ENCODE assay signal across 26 cellular contexts in genomic region chr10:4824791-4825310, GRCh38. TPM values are rescaled to one million over a fixed set of nuclear protein-coding genes. Genes with fewer than 3 reads are reported as not detected.
DNase-seq lines count a peak whose midpoint lies in the region; ATAC-seq and TF ChIP-seq lines count a peak whose summit lies in the region.
"Had no signal": no experiment of that assay in that cellular context is flagged by ENCODE, and none has a peak within 500 bp of the region (broad histone marks: within the 10 kb centered on the region; RNA-seq: fewer than 3 reads in every experiment).

No MANE protein-coding gene starts in this region.

- H3K9me3 ChIP-seq in T-helper 17 cell (ENCODE audit: control insufficient read depth, low read length, poor library complexity, severe bottlenecking), result no peaks in the 10 kb centered on the region
- no peaks in the 10 kb centered on the region for H3K9me3 ChIP-seq in lung (ENCODE audit: control insufficient read depth in 2 of 2, insufficient read depth in 1 of 2, low read length in 1 of 2)
- H3K9me3 ChIP-seq: adrenal gland, body of pancreas, tibial nerve had no signal

- ATAC-seq in natural killer cell (no peak), T-helper 17 cell (no peak), lung (ENCODE audit: insufficient read depth, low FRiP score) (no peak), GM19395 (IDR thresholded peaks at IDR 0.05; ENCODE audit: unreplicated experiment) (no peak), GM19324 (IDR thresholded peaks at IDR 0.05; ENCODE audit: low FRiP score, unreplicated experiment) (no peak)
- no peak for ATAC-seq in natural killer cell treated with Interleukin-12 subunit alpha and Interleukin-12 subunit beta and Interleukin-15 and Interleukin-18, amount 100 ng/mL, for 72 hours
- ATAC-seq: body of pancreas; naive thymus-derived CD8-positive, alpha-beta T cell had no signal

- WGBS in lung, 2 donors, result 94 to 97% methylated on average over 5 of the region's 5 CpGs

- intact Hi-C loops in natural killer cell (cut with micrococcal nuclease), result no loop called here

- no peak overlapping the region for H3K27ac ChIP-seq in lung (ENCODE audit: low read depth in 1 of 2, low read length in 1 of 2)
- H3K27ac ChIP-seq: PC-9, WERI-Rb-1 had no signal

- H3K4me1 Mint-ChIP-seq in natural killer cell (peaks cover 0 to 14% of the 10 kb centered on the region in 2 donors), T-helper 17 cell (peaks cover 14% of the 10 kb centered on the region)
- peaks cover 0 to 7% of the 10 kb centered on the region in 2 donors for H3K4me1 Mint-ChIP-seq in natural killer cell treated with Interleukin-12 subunit alpha and Interleukin-12 subunit beta and Interleukin-15 and Interleukin-18, amount 100 ng/mL, for 72 hours (ENCODE audit: low read depth in 2 of 2)
- H3K4me1 Mint-ChIP-seq: IgD-negative memory B cell; stimulated activated effector memory CD8-positive, alpha-beta T cell treated with anti-CD3 and anti-CD28 coated beads, Interleukin-12 subunit alpha, Interleukin-12 subunit beta, amount 100 ng/mL, for 72 hours had no signal

- H3K9me3 Mint-ChIP-seq in natural killer cell, result no peaks in the 10 kb centered on the region
- no peaks in the 10 kb centered on the region for H3K9me3 Mint-ChIP-seq in natural killer cell treated with Interleukin-12 subunit alpha and Interleukin-12 subunit beta and Interleukin-15 and Interleukin-18, amount 100 ng/mL, for 72 hours
- H3K9me3 Mint-ChIP-seq: naive thymus-derived CD8-positive, alpha-beta T cell; stimulated activated effector memory CD8-positive, alpha-beta T cell treated with anti-CD3 and anti-CD28 coated beads, Interleukin-12 subunit alpha, Interleukin-12 subunit beta, amount 100 ng/mL, for 72 hours had no signal

- DNase-seq in natural killer cell, result no peak
- DNase-seq in natural killer cell treated with Interleukin-12 subunit alpha and Interleukin-12 subunit beta and Interleukin-15 and Interleukin-18, amount 100 ng/mL, for 72 hours (ENCODE audit: low spot score), result no peak
- DNase-seq in T-helper 17 cell, result no peak
- DNase-seq in lung (ENCODE audit: low spot score), result peak; percentile 20
- no peak for DNase-seq in AG08396 (ENCODE audit: low spot score)
- DNase-seq: activated CD4-positive, alpha-beta T cell treated with anti-CD3 and anti-CD28 coated beads for 48 hours; activated gamma-delta T cell; activated T-cell treated with anti-CD3 and anti-CD28 coated beads, Interleukin-2, amount 50 U/mL, for 1 hour; body of pancreas; dermis blood vessel endothelial cell; foreskin melanocyte; midbrain; MV-4-11; naive thymus-derived CD8-positive, alpha-beta T cell; NCI-H1694; PC-9; stimulated activated CD4-positive, alpha-beta T cell treated with anti-CD3 and anti-CD28 coated beads, Interleukin-15, amount 100 ng/mL, for 24 hours; WERI-Rb-1 had no signal

- no peaks in the 10 kb centered on the region for H3K36me3 ChIP-seq in lung (ENCODE audit: control insufficient read depth in 2 of 2, insufficient read depth in 2 of 2, low read length in 2 of 2)
- H3K36me3 ChIP-seq: adrenal gland, tibial nerve, WERI-Rb-1 had no signal

- H3K4me1 ChIP-seq in lung (ENCODE audit: control insufficient read depth in 2 of 2, insufficient read depth in 2 of 2, low read length in 2 of 2), result peaks cover 0 to 3% of the 10 kb centered on the region in 2 donors

- H3K27ac Mint-ChIP-seq in natural killer cell (no peak overlapping the region), T-helper 17 cell (no peak overlapping the region)
- no peak overlapping the region for H3K27ac Mint-ChIP-seq in natural killer cell treated with Interleukin-12 subunit alpha and Interleukin-12 subunit beta and Interleukin-15 and Interleukin-18, amount 100 ng/mL, for 72 hours
- H3K27ac Mint-ChIP-seq: stimulated activated effector memory CD8-positive, alpha-beta T cell treated with anti-CD3 and anti-CD28 coated beads, Interleukin-12 subunit alpha, Interleukin-12 subunit beta, amount 100 ng/mL, for 72 hours had no signal

- H3K36me3 Mint-ChIP-seq in natural killer cell (no peaks in the 10 kb centered on the region), T-helper 17 cell (ENCODE audit: low read depth) (peaks cover 2% of the 10 kb centered on the region)
- H3K36me3 Mint-ChIP-seq in natural killer cell treated with Interleukin-12 subunit alpha and Interleukin-12 subunit beta and Interleukin-15 and Interleukin-18, amount 100 ng/mL, for 72 hours, result no peaks in the 10 kb centered on the region
- H3K36me3 Mint-ChIP-seq: CD14-positive monocyte; IgD-negative memory B cell; naive thymus-derived CD8-positive, alpha-beta T cell; stimulated activated effector memory CD8-positive, alpha-beta T cell treated with anti-CD3 and anti-CD28 coated beads, Interleukin-12 subunit alpha, Interleukin-12 subunit beta, amount 100 ng/mL, for 72 hours had no signal

- H3K4me3 Mint-ChIP-seq in natural killer cell, result peak overlapping the region; percentile 32
- no peak overlapping the region for H3K4me3 Mint-ChIP-seq in natural killer cell treated with Interleukin-12 subunit alpha and Interleukin-12 subunit beta and Interleukin-15 and Interleukin-18, amount 100 ng/mL, for 72 hours
- H3K4me3 Mint-ChIP-seq in T-helper 17 cell, result peak overlapping the region; percentile 53
- H3K4me3 Mint-ChIP-seq: IgD-negative memory B cell had no signal

- H3K27me3 ChIP-seq in lung (ENCODE audit: control insufficient read depth, insufficient read depth), result no peaks in the 10 kb centered on the region
- H3K27me3 ChIP-seq: adrenal gland, body of pancreas, tibial nerve had no signal

- H3K4me3 ChIP-seq in lung, result no peak overlapping the region
- H3K4me3 ChIP-seq: adrenal gland, body of pancreas, PC-9 had no signal

- TF ChIP-seq CTCF in natural killer cell (IDR thresholded peaks at IDR 0.05) (no peak), lung (IDR thresholded peaks at IDR 0.05; ENCODE audit: control extremely low read depth, extremely low read depth) (no peak)

- peaks cover 35 to 54% of the 10 kb centered on the region in 2 donors for H3K27me3 Mint-ChIP-seq in natural killer cell (ENCODE audit: low read depth in 2 of 2)
- H3K27me3 Mint-ChIP-seq in natural killer cell treated with Interleukin-12 subunit alpha and Interleukin-12 subunit beta and Interleukin-15 and Interleukin-18, amount 100 ng/mL, for 72 hours, result peaks cover 42 to 63% of the 10 kb centered on the region in 2 donors
- peaks cover 53% of the 10 kb centered on the region for H3K27me3 Mint-ChIP-seq in T-helper 17 cell

RNA-seq across cellular contexts. Expression of gene AKR1E2, which starts 1.2 kb away (rescaled TPM):
- 1 to 10 TPM in 2 of 3 donors, under 1 TPM in 1; 0.56 to 4.0 (median 3.7) TPM for total RNA-seq in natural killer cell
- total RNA-seq in natural killer cell treated with Interleukin-12 subunit alpha and Interleukin-12 subunit beta and Interleukin-15 and Interleukin-18, amount 100 ng/mL, for 72 hours, result 1 to 10 TPM; 2.2 to 3.9 TPM
- total RNA-seq in T-helper 17 cell, result 1 to 10 TPM; 4.3 to 6.8 TPM
- total RNA-seq in lung, result 1 to 10 TPM; 5.6 to 7.5 TPM
- 1 to 10 TPM; 1.5 to 2.1 TPM for polyA plus RNA-seq in lung
- total RNA-seq: H4 had no signal
- polyA plus RNA-seq: IgD-negative memory B cell had no signal
